ENCODE assay signal across 9 cellular contexts in the genomic region with DNA sequence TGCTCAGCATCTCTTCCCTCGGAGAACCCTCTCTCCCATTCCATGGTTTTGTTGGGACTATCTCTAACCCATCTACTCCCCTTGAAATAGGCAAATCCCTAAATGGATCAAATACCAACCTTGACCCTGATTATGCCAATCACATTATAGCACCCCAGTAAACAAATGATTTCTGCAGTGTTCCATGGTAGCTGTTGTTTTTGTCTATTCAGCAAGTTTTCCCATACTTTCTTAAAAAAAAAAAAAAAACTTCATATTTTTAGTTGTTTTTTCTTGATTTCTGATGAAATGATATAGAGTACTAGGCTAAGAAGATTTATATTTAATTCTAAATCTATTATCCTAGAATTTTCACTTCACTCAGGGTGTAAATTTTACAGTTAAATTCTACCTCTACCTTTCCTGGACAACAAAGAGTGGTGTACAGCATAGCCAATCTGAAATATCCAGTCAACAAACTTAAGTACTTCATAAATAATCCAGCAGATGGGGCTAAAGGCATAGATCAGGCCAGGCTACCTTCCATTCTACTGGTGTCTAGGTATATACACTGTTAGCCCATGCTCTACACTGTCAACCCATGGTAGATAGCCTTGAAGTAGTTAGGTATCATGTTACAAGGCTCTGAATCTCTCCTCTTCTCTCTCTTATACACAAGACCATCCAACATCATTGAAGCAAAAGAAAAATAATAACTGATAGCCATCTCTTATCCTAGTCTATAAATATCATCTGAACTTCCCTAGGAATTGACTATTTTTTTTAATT.
DNase-seq lines count a peak whose midpoint lies in the region; ATAC-seq and TF ChIP-seq lines count a peak whose summit lies in the region.
"Had no signal": no experiment of that assay in that cellular context is flagged by ENCODE, and none has a peak within 500 bp of the region (broad histone marks: within the 10 kb centered on the region; RNA-seq: fewer than 3 reads in every experiment).

No MANE protein-coding gene starts in this region.

- H3K27me3 ChIP-seq in left ventricle myocardium inferior (ENCODE audit: low read depth) (no peaks in the 10 kb centered on the region), sigmoid colon (no peaks in the 10 kb centered on the region)
- H3K27me3 ChIP-seq: neutrophil had no signal

- intact Hi-C loops in left ventricle myocardium inferior (cut with micrococcal nuclease) (loop anchor here (10.0 kb wide), 1 partner anchor 640 kb away; no protein-coding TSS in a partner anchor), sigmoid colon (cut with DNase I) (loop anchor here (5.0 kb wide), 2 partner anchors 142 to 612 kb away; partner anchors contain the start of gene EEA1)

- no peak for TF ChIP-seq EP300 in sigmoid colon (IDR thresholded peaks at IDR 0.05)

- no peak overlapping the region for H3K4me3 ChIP-seq in left ventricle myocardium inferior
- H3K4me3 ChIP-seq in sigmoid colon, result no peak overlapping the region

- H3K9me3 ChIP-seq in left ventricle myocardium inferior (replicated peaks) (no peaks in the 10 kb centered on the region), sigmoid colon (no peaks in the 10 kb centered on the region)
- H3K9me3 ChIP-seq: neutrophil had no signal

- peaks cover 25% of the 10 kb centered on the region for H3K4me1 ChIP-seq in left ventricle myocardium inferior
- peaks cover 0 to 8% (median 0%) of the 10 kb centered on the region in 4 donors for H3K4me1 ChIP-seq in sigmoid colon

- WGBS in sigmoid colon, 2 donors, result 64 to 86% methylated on average over 1 of the region's 1 CpG

- H3K36me3 Mint-ChIP-seq in activated naive CD4-positive, alpha-beta T cell treated with anti-CD3 and anti-CD28 coated beads, Interleukin-2, amount 10 ng/mL, durations not matched to agents 7 days and 5 days, result peaks cover 13% of the 10 kb centered on the region

- H3K27ac Mint-ChIP-seq in activated naive CD4-positive, alpha-beta T cell treated with anti-CD3 and anti-CD28 coated beads, Interleukin-2, amount 10 ng/mL, durations not matched to agents 7 days and 5 days, result no peak overlapping the region

- H3K36me3 ChIP-seq in left ventricle myocardium inferior (peaks cover 18% of the 10 kb centered on the region), sigmoid colon (peaks cover 0 to 22% (median 5%) of the 10 kb centered on the region in 4 donors)

- TF ChIP-seq CTCF in left ventricle myocardium inferior (IDR thresholded peaks at IDR 0.05; ENCODE audit: borderline replicate concordance), result peak; percentile 72
- peak in 3 of 4 experiments; percentile 28 to 53 (median 35) for TF ChIP-seq CTCF in sigmoid colon (IDR thresholded peaks at IDR 0.05)

- H3K9me3 Mint-ChIP-seq in activated naive CD4-positive, alpha-beta T cell treated with anti-CD3 and anti-CD28 coated beads, Interleukin-2, amount 10 ng/mL, durations not matched to agents 7 days and 5 days, result no peaks in the 10 kb centered on the region

- H3K4me3 Mint-ChIP-seq in activated naive CD4-positive, alpha-beta T cell treated with anti-CD3 and anti-CD28 coated beads, Interleukin-2, amount 10 ng/mL, durations not matched to agents 7 days and 5 days, result no peak overlapping the region

- H3K27ac ChIP-seq in left ventricle myocardium inferior (replicated peaks), result no peak overlapping the region
- H3K27ac ChIP-seq in sigmoid colon, result no peak overlapping the region
- H3K27ac ChIP-seq: neutrophil had no signal

- peak; percentile 3 for DNase-seq in activated naive CD4-positive, alpha-beta T cell treated with Interleukin-2 at 50 U/mL for 16 hours
- DNase-seq in activated naive CD4-positive, alpha-beta T cell treated with anti-CD3 and anti-CD28 coated beads, Interleukin-2, amount 50 U/mL, for 16 hours, result no peak
- DNase-seq in HK-2 (ENCODE audit: unreplicated experiment) (peak; percentile 13), NCI-H526 (lab: John Stamatoyannopoulos, UW) (peak; percentile 79 to 91), left ventricle myocardium inferior (no peak), sigmoid colon (no peak)
- DNase-seq in activated naive CD4-positive, alpha-beta T cell treated with anti-CD3 and anti-CD28 coated beads, Interleukin-2, amount 10 ng/mL, durations not matched to agents 7 days and 5 days, result peak; percentile 38

- TF ChIP-seq POLR2A in sigmoid colon (IDR thresholded peaks at IDR 0.05), result no peak

- H3K4me1 Mint-ChIP-seq in activated naive CD4-positive, alpha-beta T cell treated with anti-CD3 and anti-CD28 coated beads, Interleukin-2, amount 10 ng/mL, durations not matched to agents 7 days and 5 days, result peaks cover 7% of the 10 kb centered on the region

- ATAC-seq in GM21526 (IDR thresholded peaks at IDR 0.05; ENCODE audit: low FRiP score, unreplicated experiment), result peak; percentile 96

- H3K27me3 Mint-ChIP-seq in activated naive CD4-positive, alpha-beta T cell treated with anti-CD3 and anti-CD28 coated beads, Interleukin-2, amount 10 ng/mL, durations not matched to agents 7 days and 5 days, result no peaks in the 10 kb centered on the region

- CTCF ChIA-PET in activated naive CD4-positive, alpha-beta T cell treated with anti-CD3 and anti-CD28 coated beads, Interleukin-2, amount 10 ng/mL, durations not matched to agents 7 days and 5 days (lab: Charles Lee), result interaction anchor here (0.6 to 2.0 kb wide), 8 partner anchors 14 to 1194 kb away, joined by 3 to 13 read pairs (median 3); no protein-coding TSS in a partner anchor

Comparison
In these comparisons a context has a peak if more than half of its experiments do, and no peak if none do; other contexts are left out.
1. DNase-seq: peak in activated naive CD4-positive, alpha-beta T cell treated with Interleukin-2 at 50 U/mL for 16 hours (single experiment), HK-2 (single experiment), NCI-H526 (2 of 2) and activated naive CD4-positive, alpha-beta T cell treated with anti-CD3 and anti-CD28 coated beads, Interleukin-2, amount 10 ng/mL, durations not matched to agents 7 days and 5 days (single experiment); none in activated naive CD4-positive, alpha-beta T cell treated with anti-CD3 and anti-CD28 coated beads, Interleukin-2, amount 50 U/mL, for 16 hours (single experiment), left ventricle myocardium inferior (single experiment) and sigmoid colon (single experiment).